Comparison of ENCODE assay signal across 16 cellular contexts in the genomic region with DNA sequence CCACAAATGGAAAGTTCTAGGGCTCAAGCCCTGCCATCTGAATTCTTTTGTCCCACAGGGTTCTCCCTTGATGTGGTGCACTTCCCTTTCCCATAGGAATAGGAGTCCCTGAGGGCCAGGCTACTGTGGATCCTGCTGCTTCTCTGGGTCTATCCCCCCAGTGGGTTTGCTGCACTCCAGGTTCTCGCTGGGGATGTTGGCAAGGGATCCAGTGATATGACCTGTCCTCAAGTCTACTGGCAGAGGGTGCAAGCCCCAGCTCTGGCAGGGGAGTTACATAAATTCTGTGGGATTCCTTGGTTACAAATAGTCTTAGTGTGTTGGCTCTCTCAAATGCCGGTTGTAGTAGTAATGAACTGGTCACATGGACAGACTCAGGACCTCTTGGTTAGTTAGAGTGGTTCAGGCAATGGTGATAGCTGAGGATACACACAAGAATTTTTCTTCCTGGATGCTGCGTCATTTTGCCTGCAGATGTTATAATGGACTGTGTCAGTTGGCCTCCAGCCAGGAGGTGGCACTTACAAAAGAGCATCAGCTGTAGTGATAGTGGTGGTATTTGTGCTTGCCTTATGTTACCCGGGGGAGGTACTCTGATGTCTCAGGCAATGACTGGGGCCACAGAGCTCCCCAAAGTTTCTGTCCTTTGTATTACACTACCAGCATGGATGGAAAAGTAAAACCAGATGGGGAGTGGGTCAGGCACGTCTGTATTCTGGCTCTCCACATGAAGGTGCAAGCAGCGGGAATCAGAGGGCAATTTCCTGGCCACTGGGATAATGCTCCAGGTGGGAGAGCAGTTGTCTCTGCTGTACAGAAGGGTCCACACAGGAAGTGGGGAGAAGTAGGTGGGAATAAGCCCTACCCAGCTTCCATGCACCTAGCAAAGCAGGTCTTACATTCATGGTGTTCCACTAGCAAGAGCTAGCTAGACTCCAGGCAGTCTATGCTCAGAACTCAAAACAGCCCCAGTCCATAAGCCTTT.
"Had no signal": no experiment of that assay in that cellular context is flagged by ENCODE, and none has a peak within 500 bp of the region (broad histone marks: within the 10 kb centered on the region; RNA-seq: fewer than 3 reads in every experiment).

No MANE protein-coding gene starts in this region.

- H3K36me3 Mint-ChIP-seq: activated CD8-positive, alpha-beta memory T cell treated with anti-CD3 and anti-CD28 coated beads, Interleukin-2, amount 10 ng/mL, durations not matched to agents 7 days and 5 days; activated naive CD8-positive, alpha-beta T cell treated with anti-CD3 and anti-CD28 coated beads for 36 hours had no signal

- H3K9me3 ChIP-seq: lower lobe of right lung, thyroid gland had no signal

- H3K4me1 Mint-ChIP-seq: activated CD8-positive, alpha-beta memory T cell treated with anti-CD3 and anti-CD28 coated beads, Interleukin-2, amount 10 ng/mL, durations not matched to agents 7 days and 5 days; activated naive CD8-positive, alpha-beta T cell treated with anti-CD3 and anti-CD28 coated beads for 36 hours had no signal

- H3K36me3 ChIP-seq: brain microvascular endothelial cell, lower lobe of right lung, thyroid gland had no signal

- DNase-seq: activated CD4-positive, alpha-beta T cell treated with anti-CD3 and anti-CD28 coated beads, Interleukin-2, amount 50 U/mL, for 4 hours; activated CD8-positive, alpha-beta memory T cell treated with anti-CD3 and anti-CD28 coated beads, Interleukin-2, amount 10 ng/mL, durations not matched to agents 7 days and 5 days; activated gamma-delta T cell; activated naive CD8-positive, alpha-beta T cell treated with anti-CD3 and anti-CD28 coated beads for 36 hours; activated T-cell treated with anti-CD3 and anti-CD28 coated beads, Interleukin-2, amount 50 U/mL, for 48 hours; brain microvascular endothelial cell; dermis blood vessel endothelial cell; erythroblast; kidney glomerular epithelial cell; lower lobe of right lung; midbrain; retina; stimulated activated CD4-positive, alpha-beta T cell treated with anti-CD3 and anti-CD28 coated beads, Interleukin-4, amount 100 ng/mL, for 4 hours; thyroid gland had no signal

- H3K27me3 Mint-ChIP-seq: activated CD8-positive, alpha-beta memory T cell treated with anti-CD3 and anti-CD28 coated beads, Interleukin-2, amount 10 ng/mL, durations not matched to agents 7 days and 5 days; activated naive CD8-positive, alpha-beta T cell treated with anti-CD3 and anti-CD28 coated beads for 36 hours had no signal

- H3K4me3 ChIP-seq: hepatocyte, lower lobe of right lung, skin epidermis, thyroid gland had no signal

- H3K4me1 ChIP-seq: lower lobe of right lung, thyroid gland had no signal

- H3K27ac ChIP-seq: brain microvascular endothelial cell, hepatocyte, lower lobe of right lung, skin epidermis, thyroid gland had no signal

- H3K27ac Mint-ChIP-seq: activated CD8-positive, alpha-beta memory T cell treated with anti-CD3 and anti-CD28 coated beads, Interleukin-2, amount 10 ng/mL, durations not matched to agents 7 days and 5 days; activated naive CD8-positive, alpha-beta T cell treated with anti-CD3 and anti-CD28 coated beads for 36 hours had no signal

- H3K27me3 ChIP-seq: brain microvascular endothelial cell, hepatocyte, thyroid gland had no signal

- H3K4me3 Mint-ChIP-seq: activated CD8-positive, alpha-beta memory T cell treated with anti-CD3 and anti-CD28 coated beads, Interleukin-2, amount 10 ng/mL, durations not matched to agents 7 days and 5 days; activated naive CD8-positive, alpha-beta T cell treated with anti-CD3 and anti-CD28 coated beads for 36 hours had no signal
